Comparison of ENCODE assay signal across 15 cellular contexts in the genomic region with DNA sequence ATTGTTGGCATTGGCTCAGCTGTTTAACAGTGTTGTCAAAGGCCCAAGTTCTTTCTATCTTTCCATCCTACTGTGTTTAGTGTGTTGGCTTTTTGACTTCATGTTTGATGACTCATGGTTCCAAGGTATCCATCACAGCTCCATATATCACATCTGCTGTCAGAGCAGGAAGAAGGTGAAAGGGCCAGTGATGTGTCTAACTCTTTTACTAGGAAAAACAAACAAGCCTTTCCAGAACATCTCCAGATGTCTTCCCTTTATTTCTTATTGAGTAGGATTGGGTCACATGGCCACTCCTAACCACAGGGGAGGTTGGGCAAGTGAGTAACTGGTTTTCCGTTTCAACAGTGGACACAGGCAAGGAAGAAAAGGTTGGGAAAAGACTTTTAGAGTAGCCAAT.
DNase-seq lines count a peak whose midpoint lies in the region; ATAC-seq and FAIRE-seq lines count a peak whose summit lies in the region.
"Had no signal": no experiment of that assay in that cellular context is flagged by ENCODE, and none has a peak within 500 bp of the region (broad histone marks: within the 10 kb centered on the region; RNA-seq: fewer than 3 reads in every experiment).

No MANE protein-coding gene starts in this region.

- H3K4me3 Mint-ChIP-seq in activated T-cell treated with anti-CD3 and anti-CD28 coated beads, Interleukin-2, amount 50 U/mL, for 72 hours: no peak overlapping the region
- H3K4me3 Mint-ChIP-seq: activated CD8-positive, alpha-beta T cell treated with anti-CD3 and anti-CD28 coated beads, Interleukin-2, amount 10 ng/mL, durations not matched to agents 7 days and 5 days; central memory CD8-positive, alpha-beta T cell; stimulated activated naive B cell treated with anti-CD40 and anti-IgM and Interleukin-4, amounts not matched to agents 10 μg/mL and 1 μg/mL and 100 μg/mL, for 72 hours had no signal

- no peak for ATAC-seq in activated T-cell treated with anti-CD3 and anti-CD28 coated beads, Interleukin-2, amount 50 U/mL, for 72 hours (replicated peaks in 1 of 2)
- ATAC-seq in HG03354 (IDR thresholded peaks at IDR 0.05; ENCODE audit: poor library complexity, severe bottlenecking, unreplicated experiment): no peak
- ATAC-seq: activated CD8-positive, alpha-beta T cell treated with anti-CD3 and anti-CD28 coated beads, Interleukin-2, amount 10 ng/mL, durations not matched to agents 7 days and 5 days; stimulated activated naive B cell treated with anti-CD40 and anti-IgM and Interleukin-4, amounts not matched to agents 10 μg/mL and 1 μg/mL and 100 μg/mL, for 72 hours had no signal

- no peak overlapping the region for H3K27ac Mint-ChIP-seq in activated T-cell treated with anti-CD3 and anti-CD28 coated beads, Interleukin-2, amount 50 U/mL, for 72 hours
- H3K27ac Mint-ChIP-seq: activated CD8-positive, alpha-beta T cell treated with anti-CD3 and anti-CD28 coated beads, Interleukin-2, amount 10 ng/mL, durations not matched to agents 7 days and 5 days; stimulated activated naive B cell treated with anti-CD40 and anti-IgM and Interleukin-4, amounts not matched to agents 10 μg/mL and 1 μg/mL and 100 μg/mL, for 72 hours had no signal

- H3K27me3 Mint-ChIP-seq in activated T-cell treated with anti-CD3 and anti-CD28 coated beads, Interleukin-2, amount 50 U/mL, for 72 hours (ENCODE audit: low read depth): peaks cover 8% of the 10 kb centered on the region
- H3K27me3 Mint-ChIP-seq: central memory CD8-positive, alpha-beta T cell; stimulated activated naive B cell treated with anti-CD40 and anti-IgM and Interleukin-4, amounts not matched to agents 10 μg/mL and 1 μg/mL and 100 μg/mL, for 72 hours had no signal

- H3K9me3 Mint-ChIP-seq in activated T-cell treated with anti-CD3 and anti-CD28 coated beads, Interleukin-2, amount 50 U/mL, for 72 hours: peaks cover 0 to 4% of the 10 kb centered on the region in 2 donors
- H3K9me3 Mint-ChIP-seq: central memory CD8-positive, alpha-beta T cell had no signal

- FAIRE-seq in HTR-8/SVneo (lab: Jason Lieb, UNC): peak; percentile 73
- FAIRE-seq: H1 had no signal

- in situ Hi-C loops in Caki2 (cut with HindIII; ENCODE audit: low pct_unique_long_range_greater_than_20kb, low sequenced_read_pairs): no loop called here

- H3K4me1 Mint-ChIP-seq in activated T-cell treated with anti-CD3 and anti-CD28 coated beads, Interleukin-2, amount 50 U/mL, for 72 hours (ENCODE audit: low read depth): no peaks in the 10 kb centered on the region
- H3K4me1 Mint-ChIP-seq: central memory CD8-positive, alpha-beta T cell; stimulated activated naive B cell treated with anti-CD40 and anti-IgM and Interleukin-4, amounts not matched to agents 10 μg/mL and 1 μg/mL and 100 μg/mL, for 72 hours had no signal

- peaks cover 0 to 4% of the 10 kb centered on the region in 2 donors for H3K36me3 Mint-ChIP-seq in activated T-cell treated with anti-CD3 and anti-CD28 coated beads, Interleukin-2, amount 50 U/mL, for 72 hours (ENCODE audit: insufficient read depth in 2 of 2)

- DNase-seq in Caki2 (ENCODE audit: low read depth) (peak; percentile 70), HTR-8/SVneo (ENCODE audit: insufficient read length, low spot score) (peak; percentile 43), dermis microvascular lymphatic vessel endothelial cell (ENCODE audit: low read depth in 2 of 2) (peak; percentile 47 to 90), myocyte (ENCODE audit: low read depth) (peak; percentile 8), nucleus accumbens (lab: John Stamatoyannopoulos, UW) (no peak), NK-92 (lab: John Stamatoyannopoulos, UW; ENCODE audit: unreplicated experiment) (no peak)
- DNase-seq in activated T-cell treated with anti-CD3 and anti-CD28 coated beads, Interleukin-2, amount 50 U/mL, for 72 hours: no peak
- DNase-seq: activated CD8-positive, alpha-beta T cell treated with anti-CD3 and anti-CD28 coated beads, Interleukin-2, amount 10 ng/mL, durations not matched to agents 7 days and 5 days; activated gamma-delta T cell treated with Interleukin-2 at 50 U/mL for 16 hours; ovary; stimulated activated naive B cell treated with anti-CD40 and anti-IgM and Interleukin-4, amounts not matched to agents 10 μg/mL and 1 μg/mL and 100 μg/mL, for 72 hours; T-helper 2 cell had no signal

Comparison
In these comparisons a context has a peak if more than half of its experiments do, and no peak if none do; other contexts are left out.
1. DNase-seq: peak in Caki2 (single experiment), HTR-8/SVneo (single experiment), dermis microvascular lymphatic vessel endothelial cell (2 of 2) and myocyte (single experiment); none in activated T-cell treated with anti-CD3 and anti-CD28 coated beads, Interleukin-2, amount 50 U/mL, for 72 hours (0 of 2), nucleus accumbens (0 of 56) and NK-92 (single experiment).